ENCODE assay signal across 26 cellular contexts in the genomic region with DNA sequence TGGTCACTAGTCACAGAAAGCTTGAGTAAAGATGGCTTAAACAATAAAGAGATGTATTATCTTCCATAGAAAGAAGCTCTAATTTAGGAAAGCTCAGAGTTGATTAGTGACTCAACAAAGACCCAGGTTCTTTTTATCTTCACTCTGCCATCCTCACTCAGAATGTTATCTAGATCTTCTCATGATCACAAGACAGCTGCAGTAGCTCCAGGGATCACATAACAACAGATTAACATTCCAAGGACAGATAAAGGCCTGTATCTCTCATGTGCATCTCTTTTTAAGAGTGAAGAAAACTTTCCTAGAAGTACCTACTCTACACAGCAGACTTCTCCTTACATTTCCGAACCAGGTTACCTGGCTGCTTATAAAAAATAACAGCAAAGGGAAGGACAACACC.
DNase-seq lines count a peak whose midpoint lies in the region; ATAC-seq, FAIRE-seq and TF ChIP-seq lines count a peak whose summit lies in the region.
"Had no signal": no experiment of that assay in that cellular context is flagged by ENCODE, and none has a peak within 500 bp of the region (broad histone marks: within the 10 kb centered on the region; RNA-seq: fewer than 3 reads in every experiment).

No MANE protein-coding gene starts in this region.

- ATAC-seq in K562 (no peak), HG03354 (IDR thresholded peaks at IDR 0.05; ENCODE audit: poor library complexity, severe bottlenecking, unreplicated experiment) (no peak)
- ATAC-seq: GM12878 had no signal

- H3K79me2 ChIP-seq in K562 (ENCODE audit: control insufficient read depth, insufficient read depth, low read length) (no peaks in the 10 kb centered on the region), mesendoderm (ENCODE audit: control insufficient read depth, insufficient read depth, low read length) (no peaks in the 10 kb centered on the region)

- no peak overlapping the region for H2BK120ac ChIP-seq in mesendoderm (ENCODE audit: low read depth, low read length)

- TF ChIP-seq EP300 in K562 (IDR thresholded peaks at IDR 0.05; ENCODE audit: low read length): no peak; the same call in 1 of the 2 replicates

- H3K56ac ChIP-seq in mesendoderm (ENCODE audit: low read length): no peak overlapping the region

- peaks cover 50% of the 10 kb centered on the region for H3K4me1 Mint-ChIP-seq in Caco-2 (ENCODE audit: low read depth, unreplicated experiment)
- H3K4me1 Mint-ChIP-seq: CD14-positive monocyte; CD4-positive, CD25-positive, alpha-beta regulatory T cell; CD8-positive, alpha-beta memory T cell had no signal

- peaks cover 57% of the 10 kb centered on the region for H3K4me1 ChIP-seq in Caco-2
- no peaks in the 10 kb centered on the region for H3K4me1 ChIP-seq in K562 (replicated peaks in 1 of 2; ENCODE audit: control insufficient read depth in 2 of 2, insufficient read depth in 2 of 2, low read length in 2 of 2)
- peaks cover 2% of the 10 kb centered on the region for H3K4me1 ChIP-seq in mesendoderm (ENCODE audit: control insufficient read depth, low read depth, low read length)

- peaks cover 17% of the 10 kb centered on the region for H3K9me3 Mint-ChIP-seq in Caco-2 (ENCODE audit: unreplicated experiment)

- H3K27ac ChIP-seq in K562 (ENCODE audit: extremely low read depth, low read depth, low read length) (no peak overlapping the region), mesendoderm (ENCODE audit: low read depth, low read length) (no peak overlapping the region)
- H3K27ac ChIP-seq: BLaER1 had no signal

- H3K4me3 Mint-ChIP-seq in Caco-2 (ENCODE audit: unreplicated experiment): no peak overlapping the region
- H3K4me3 Mint-ChIP-seq: CD14-positive monocyte; CD4-positive, alpha-beta memory T cell; CD4-positive, CD25-positive, alpha-beta regulatory T cell; CD8-positive, alpha-beta memory T cell had no signal

- H2AK5ac ChIP-seq in mesendoderm (ENCODE audit: low read length): no peak overlapping the region

- H3K18ac ChIP-seq in mesendoderm (ENCODE audit: low read length): no peak overlapping the region

- no TSS peak for BruUV-seq in Caco-2 (replicated peaks; lab: Mats Ljungman, UMichigan)
- no TSS peak for BruUV-seq in K562 (replicated peaks; lab: Mats Ljungman, UMichigan)

- H3K23ac ChIP-seq in mesendoderm (ENCODE audit: low read length): no peak overlapping the region

- DNase-seq in Caco-2: peak in 1 of 2 experiments; percentile 46
- DNase-seq in K562 (ENCODE audit: extremely low read depth in 1 of 4, low spot score in 3 of 4): no peak
- DNase-seq in mesendoderm: peak; percentile 89
- DNase-seq in SHP77 (lab: John Stamatoyannopoulos, UW): no peak
- no peak for DNase-seq in COLO829 (ENCODE audit: low spot score)
- DNase-seq: 8988T; ACHN; BE2C; C1 segment of cervical spinal cord; CD4-positive, alpha-beta memory T cell; CD4-positive, CD25-positive, alpha-beta regulatory T cell; CD8-positive, alpha-beta memory T cell; DMS 273 treated with DMSO at 0.1 percent for 48 hours; DMS153; DMS53; DMS79; DND-41; EL; GDM1 had no signal

- H3K4me2 ChIP-seq in K562 (ENCODE audit: insufficient read depth, low read length) (no peak overlapping the region), mesendoderm (ENCODE audit: low read length) (no peak overlapping the region)
- H3K4me2 ChIP-seq: BLaER1 had no signal

- H3K36me3 Mint-ChIP-seq in Caco-2 (ENCODE audit: insufficient read depth, unreplicated experiment): no peaks in the 10 kb centered on the region
- H3K36me3 Mint-ChIP-seq: CD14-positive monocyte; CD4-positive, alpha-beta memory T cell; CD4-positive, CD25-positive, alpha-beta regulatory T cell; CD8-positive, alpha-beta memory T cell had no signal

- TF ChIP-seq RAD21 in K562 (CRISPR knock-in tag; conservative IDR thresholded peaks at IDR 0.05 in 1 of 2, IDR thresholded peaks at IDR 0.05 in 1 of 2): no peak

- H4K5ac ChIP-seq in mesendoderm (ENCODE audit: low read length): no peak overlapping the region

- H3K9me1 ChIP-seq in K562 (ENCODE audit: control insufficient read depth, insufficient read depth, low read length): no peaks in the 10 kb centered on the region

- no peak for TF ChIP-seq POLR2A in K562 (conservative IDR thresholded peaks at IDR 0.05)

- H3K4ac ChIP-seq in mesendoderm (ENCODE audit: low read depth, low read length): no peak overlapping the region

- intact Hi-C loops in Caco-2 (cut with micrococcal nuclease; ENCODE audit: unreplicated experiment): loop anchor here (2.0 kb wide), 2 partner anchors 32 to 46 kb away; no protein-coding TSS in a partner anchor
- intact Hi-C loops in K562 (cut with micrococcal nuclease): no loop called here

- TF ChIP-seq CTCF in Caco-2 (IDR thresholded peaks at IDR 0.05; ENCODE audit: insufficient read depth in 1 of 2, low read depth in 1 of 2, low read length in 1 of 2, severe bottlenecking in 1 of 2, unreplicated experiment in 1 of 2) (no peak), K562 (IDR thresholded peaks at IDR 0.05 in 2 of 3, conservative IDR thresholded peaks at IDR 0.05 in 1 of 3; ENCODE audit: insufficient read depth in 2 of 3, low read depth in 1 of 3, low read length in 3 of 3) (no peak)

- no peak for FAIRE-seq in K562 (lab: Jason Lieb, UNC)
- FAIRE-seq: A204.1, GM12878, GM12892, GM18507 had no signal

- H4K8ac ChIP-seq in mesendoderm (ENCODE audit: low read depth, low read length): no peak overlapping the region

- POLR2A ChIA-PET in Caco-2 (lab: Charles Lee): interaction anchor here (0.6 kb wide), 1 partner anchor 364 kb away, joined by 5 read pairs; no protein-coding TSS in a partner anchor
- POLR2A ChIA-PET in K562 (lab: Yijun Ruan, JAX): no interaction called here

- H3K36me3 ChIP-seq in Caco-2 (ENCODE audit: control insufficient read depth, insufficient read depth, low read length): no peaks in the 10 kb centered on the region
- H3K36me3 ChIP-seq in K562 (ENCODE audit: control insufficient read depth, insufficient read depth, low read length): no peaks in the 10 kb centered on the region
- no peaks in the 10 kb centered on the region for H3K36me3 ChIP-seq in mesendoderm (ENCODE audit: control insufficient read depth, insufficient read depth, low read length)
- H3K36me3 ChIP-seq: BE2C, BLaER1 had no signal

- no peaks in the 10 kb centered on the region for H3K27me3 Mint-ChIP-seq in Caco-2 (ENCODE audit: insufficient read depth, unreplicated experiment)
- H3K27me3 Mint-ChIP-seq: CD4-positive, CD25-positive, alpha-beta regulatory T cell had no signal

- peak overlapping the region; percentile 74 for H3K27ac Mint-ChIP-seq in Caco-2 (ENCODE audit: unreplicated experiment)
- H3K27ac Mint-ChIP-seq: CD4-positive, alpha-beta memory T cell; CD4-positive, CD25-positive, alpha-beta regulatory T cell; CD8-positive, alpha-beta memory T cell had no signal

- no peak overlapping the region for H2BK15ac ChIP-seq in mesendoderm (replicated peaks; ENCODE audit: low read depth)

- 0% methylated on average over 1 of the region's 1 CpG for WGBS in K562 (ENCODE audit: insufficient coverage, low coverage, missing lambda C conversion rate)
- WGBS in mesendoderm (ENCODE audit: extremely low coverage, insufficient coverage, low lambda C conversion rate): no CpG with 5 or more reads among the region's 1 CpG

- no peaks in the 10 kb centered on the region for H3K9me3 ChIP-seq in Caco-2
- no peaks in the 10 kb centered on the region for H3K9me3 ChIP-seq in K562 (replicated peaks; ENCODE audit: control insufficient read depth, insufficient read depth, low read depth, low read length)
- H3K9me3 ChIP-seq: BE2C, BLaER1 had no signal

- no peak overlapping the region for H3K9ac ChIP-seq in K562 (ENCODE audit: insufficient read depth in 1 of 2, low read depth in 2 of 2, low read length in 2 of 2)
- no peak overlapping the region for H3K9ac ChIP-seq in mesendoderm (ENCODE audit: low read length)
- H3K9ac ChIP-seq: BLaER1 had no signal

- H2AFZ ChIP-seq in K562 (ENCODE audit: low read depth, low read length): no peak overlapping the region

- in situ Hi-C loops in K562 (cut with MboI): no loop called here

- no peaks in the 10 kb centered on the region; the same call in 1 of the 2 replicates for H4K20me1 ChIP-seq in K562 (replicated peaks; ENCODE audit: control insufficient read depth, insufficient read depth, low read length)
- H4K20me1 ChIP-seq: BLaER1 had no signal

- CTCF ChIA-PET in Caco-2 (lab: Charles Lee) (interaction anchor here (0.6 kb wide), 1 partner anchor 164 kb away, joined by 8 read pairs; no protein-coding TSS in a partner anchor), K562 (lab: Yijun Ruan, JAX; ENCODE audit: low intra/inter-chr PET ratio) (no interaction called here)

- H3K27me3 ChIP-seq in Caco-2 (replicated peaks; ENCODE audit: control insufficient read depth, insufficient read depth, low read length) (no peaks in the 10 kb centered on the region), K562 (ENCODE audit: control insufficient read depth in 2 of 2, insufficient read depth in 2 of 2, low read length in 2 of 2) (peaks cover 14 to 20% of the 10 kb centered on the region in 2 experiments), mesendoderm (ENCODE audit: insufficient read depth, low read length, poor library complexity) (no peaks in the 10 kb centered on the region)
- H3K27me3 ChIP-seq: BE2C, BLaER1 had no signal

- H3K4me3 ChIP-seq in Caco-2 (ENCODE audit: low read depth, low read length) (no peak overlapping the region), K562 (no peak overlapping the region), mesendoderm (ENCODE audit: low read length) (no peak overlapping the region)
- H3K4me3 ChIP-seq: BLaER1, GM12878 had no signal

- no peaks in the 10 kb centered on the region for H3K79me1 ChIP-seq in mesendoderm (ENCODE audit: low read length)

- H2BK5ac ChIP-seq in mesendoderm (ENCODE audit: low read length): no peak overlapping the region

TF ChIP-seq in K562, 482 proteins besides CTCF, POLR2A, EP300 and RAD21 (continues in another document):
- TF ChIP-seq FOSL1 (tag; conservative IDR thresholded peaks at IDR 0.05): peak; percentile 55; the same call in 1 of the 2 replicates
- TF ChIP-seq, protein P1, sequence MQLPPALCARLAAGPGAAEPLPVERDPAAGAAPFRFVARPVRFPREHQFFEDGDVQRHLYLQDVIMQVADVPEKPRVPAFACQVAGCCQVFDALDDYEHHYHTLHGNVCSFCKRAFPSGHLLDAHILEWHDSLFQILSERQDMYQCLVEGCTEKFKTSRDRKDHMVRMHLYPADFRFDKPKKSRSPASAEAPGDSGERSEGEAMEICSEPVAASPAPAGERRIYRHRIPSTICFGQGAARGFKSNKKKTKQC (CRISPR knock-in tag; IDR thresholded peaks at IDR 0.05): no peak
- TF ChIP-seq PYGO2 (tag; IDR thresholded peaks at IDR 0.05): peak; percentile 58; the same call in 1 of the 2 replicates
- no peak for TF ChIP-seq THRA (IDR thresholded peaks at IDR 0.05)
